1 cellular context compared by ENCODE assay signal in genomic region chr3:191136347-191136746, GRCh38.
TF ChIP-seq lines count a peak whose summit lies in the region.

No MANE protein-coding gene starts in this region.

TF ChIP-seq in HCT116, 20 proteins besides CTCF, POLR2A, EP300 and RAD21 (continued from another document):
- TF ChIP-seq ZBTB33 (IDR thresholded peaks at IDR 0.05; ENCODE audit: extremely low read depth, insufficient replicate concordance, low read length) = no peak
- no peak for TF ChIP-seq EGR1 (IDR thresholded peaks at IDR 0.05; ENCODE audit: low read depth)
- TF ChIP-seq ELF1 (IDR thresholded peaks at IDR 0.05; ENCODE audit: borderline replicate concordance, low read depth) = no peak
- no peak for TF ChIP-seq SP1 (IDR thresholded peaks at IDR 0.05; ENCODE audit: low read depth)
- TF ChIP-seq SIN3A (IDR thresholded peaks at IDR 0.05; ENCODE audit: low read depth) = no peak
- TF ChIP-seq FOSL1 (IDR thresholded peaks at IDR 0.05; ENCODE audit: low read depth) = no peak
- no peak for TF ChIP-seq CEBPB (IDR thresholded peaks at IDR 0.05; ENCODE audit: low read depth)
- TF ChIP-seq SRF (IDR thresholded peaks at IDR 0.05; ENCODE audit: low read depth) = no peak
- TF ChIP-seq JUND (IDR thresholded peaks at IDR 0.05) = no peak
- no peak for TF ChIP-seq YY1 (IDR thresholded peaks at IDR 0.05; ENCODE audit: extremely low read depth, insufficient replicate concordance, low read depth, low read length)
- no peak for TF ChIP-seq REST (IDR thresholded peaks at IDR 0.05; ENCODE audit: low read depth)
